Comparison of ENCODE assay signal across 10 cellular contexts in genomic region chr3:151426337-151426648, GRCh38. TPM values are rescaled to one million over a fixed set of nuclear protein-coding genes. Genes with fewer than 3 reads are reported as not detected.
DNase-seq lines count a peak whose midpoint lies in the region; ATAC-seq and TF ChIP-seq lines count a peak whose summit lies in the region.
"Had no signal": no experiment of that assay in that cellular context is flagged by ENCODE, and none has a peak within 500 bp of the region (broad histone marks: within the 10 kb centered on the region; RNA-seq: fewer than 3 reads in every experiment).

No MANE protein-coding gene starts in this region.

- H3K36me3 ChIP-seq in neural progenitor cell, result no peaks in the 10 kb centered on the region

- CTCF ChIA-PET in WTC11 (lab: Charles Lee), result interaction anchor here (0.7 to 2.0 kb wide), 8 partner anchors 13 to 413 kb away, joined by 3 to 6 read pairs (median 4); partner anchors contain the start of gene IGSF10

- H4K20me1 ChIP-seq in neural progenitor cell (ENCODE audit: low read depth), result no peaks in the 10 kb centered on the region

- H3K4me3 ChIP-seq in lower leg skin (ENCODE audit: low read depth, poor library complexity, severe bottlenecking) (no peak overlapping the region), neural progenitor cell (no peak overlapping the region)

- H3K9ac ChIP-seq in neural progenitor cell, result no peak overlapping the region

- H3K79me2 ChIP-seq in neural progenitor cell (ENCODE audit: low read depth), result no peaks in the 10 kb centered on the region

- no peak overlapping the region for H3K27ac ChIP-seq in neural progenitor cell

- H3K36me3 Mint-ChIP-seq in WTC11, result peaks cover 17% of the 10 kb centered on the region
- no peaks in the 10 kb centered on the region for H3K36me3 Mint-ChIP-seq in osteocyte (ENCODE audit: unreplicated experiment)
- H3K36me3 Mint-ChIP-seq in neural progenitor cell, result peaks cover 7% of the 10 kb centered on the region

- H3K4me1 Mint-ChIP-seq in WTC11 (peaks cover 32% of the 10 kb centered on the region), osteocyte (ENCODE audit: unreplicated experiment) (peaks cover 6% of the 10 kb centered on the region), neural progenitor cell (peaks cover 5% of the 10 kb centered on the region)

- no peaks in the 10 kb centered on the region for H3F3A ChIP-seq in neural progenitor cell (ENCODE audit: low read depth)

- POLR2A ChIA-PET in WTC11 (lab: Charles Lee), result no interaction called here

- no peak for TF ChIP-seq POLR2A in lower leg skin (IDR thresholded peaks at IDR 0.05)

- H3K9me3 Mint-ChIP-seq in WTC11 (peaks cover 5% of the 10 kb centered on the region), osteocyte (ENCODE audit: unreplicated experiment) (no peaks in the 10 kb centered on the region), neural progenitor cell (peaks cover 3% of the 10 kb centered on the region)

- H3K27me3 Mint-ChIP-seq in WTC11 (ENCODE audit: low read depth) (peaks cover 18% of the 10 kb centered on the region), osteocyte (ENCODE audit: unreplicated experiment) (no peaks in the 10 kb centered on the region), neural progenitor cell (ENCODE audit: insufficient read depth, low read depth) (peaks cover 4% of the 10 kb centered on the region)

- TF ChIP-seq CTCF in WTC11 (IDR thresholded peaks at IDR 0.05), result no peak
- TF ChIP-seq CTCF in osteocyte (IDR thresholded peaks at IDR 0.05), result no peak
- TF ChIP-seq CTCF in lower leg skin (IDR thresholded peaks at IDR 0.05), result no peak
- TF ChIP-seq CTCF in neural progenitor cell (IDR thresholded peaks at IDR 0.05), result no peak

- no peaks in the 10 kb centered on the region for H3K4me1 ChIP-seq in neural progenitor cell

- peak; percentile 88 for ATAC-seq in GM19452 (IDR thresholded peaks at IDR 0.05; ENCODE audit: unreplicated experiment)
- peak; percentile 78 for ATAC-seq in HG03342 (IDR thresholded peaks at IDR 0.05; ENCODE audit: unreplicated experiment)
- peak; percentile 62 for ATAC-seq in WTC11

- intact Hi-C loops in lower leg skin (cut with DNase I; ENCODE audit: low total_unique reads), result no loop called here

- no peak overlapping the region for H3K4me2 ChIP-seq in neural progenitor cell

- no peaks in the 10 kb centered on the region for H3K9me3 ChIP-seq in neural progenitor cell (ENCODE audit: low read depth)

- H3K27me3 ChIP-seq in neural progenitor cell, result no peaks in the 10 kb centered on the region

- no peak overlapping the region for H3K4me3 Mint-ChIP-seq in WTC11
- no peak overlapping the region for H3K4me3 Mint-ChIP-seq in osteocyte (ENCODE audit: unreplicated experiment)
- no peak overlapping the region for H3K4me3 Mint-ChIP-seq in neural progenitor cell

- peak; percentile 17 for DNase-seq in GF-D8 (lab: John Stamatoyannopoulos, UW)
- no peak for DNase-seq in WTC11 (ENCODE audit: low spot score)
- DNase-seq in osteocyte (ENCODE audit: extremely low spot score, unreplicated experiment), result no peak
- DNase-seq in lower leg skin (ENCODE audit: low spot score in 2 of 2), result no peak
- no peak for DNase-seq in neural progenitor cell (ENCODE audit: low spot score)
- no peak for DNase-seq in occipital lobe (lab: John Stamatoyannopoulos, UW)

- H2AFZ ChIP-seq in neural progenitor cell (replicated peaks), result no peak overlapping the region

- no peak overlapping the region for H3K27ac Mint-ChIP-seq in WTC11
- H3K27ac Mint-ChIP-seq in osteocyte (ENCODE audit: unreplicated experiment), result no peak overlapping the region
- no peak overlapping the region for H3K27ac Mint-ChIP-seq in neural progenitor cell

TF ChIP-seq in WTC11, 78 proteins besides CTCF, POLR2A, EP300 and RAD21:
- no peak for TF ChIP-seq RORB (CRISPR knock-in tag; IDR thresholded peaks at IDR 0.05)
- no peak for TF ChIP-seq EMX1 (CRISPR knock-in tag; IDR thresholded peaks at IDR 0.05)
- no peak for TF ChIP-seq NFE2L1 (CRISPR knock-in tag; IDR thresholded peaks at IDR 0.05)
- no peak for TF ChIP-seq OVOL2 (CRISPR knock-in tag; IDR thresholded peaks at IDR 0.05; ENCODE audit: borderline replicate concordance)
- no peak for TF ChIP-seq GTF2I (CRISPR knock-in tag; conservative IDR thresholded peaks at IDR 0.05)
- TF ChIP-seq ZNF263 (CRISPR knock-in tag; IDR thresholded peaks at IDR 0.05; ENCODE audit: low read depth), result no peak
- no peak for TF ChIP-seq GABPB1 (CRISPR knock-in tag; IDR thresholded peaks at IDR 0.05)
- TF ChIP-seq ZNF416 (CRISPR knock-in tag; IDR thresholded peaks at IDR 0.05), result no peak
- no peak for TF ChIP-seq PREB (CRISPR knock-in tag; IDR thresholded peaks at IDR 0.05; ENCODE audit: borderline replicate concordance)
- no peak for TF ChIP-seq ZBTB21 (CRISPR knock-in tag; IDR thresholded peaks at IDR 0.05; ENCODE audit: borderline replicate concordance)
- no peak for TF ChIP-seq SMAD4 (CRISPR knock-in tag; IDR thresholded peaks at IDR 0.05)
- no peak for TF ChIP-seq NFYB (CRISPR knock-in tag; conservative IDR thresholded peaks at IDR 0.05; ENCODE audit: low read depth)
- TF ChIP-seq SMAD3 (CRISPR knock-in tag; IDR thresholded peaks at IDR 0.05; ENCODE audit: borderline replicate concordance), result no peak
- TF ChIP-seq ERG (CRISPR knock-in tag; IDR thresholded peaks at IDR 0.05), result no peak
- TF ChIP-seq CREM (CRISPR knock-in tag; IDR thresholded peaks at IDR 0.05), result no peak
- no peak for TF ChIP-seq ARID4B (CRISPR knock-in tag; IDR thresholded peaks at IDR 0.05; ENCODE audit: borderline replicate concordance)
- TF ChIP-seq NR1H2 (CRISPR knock-in tag; IDR thresholded peaks at IDR 0.05), result no peak
- no peak for TF ChIP-seq JAZF1 (CRISPR knock-in tag; IDR thresholded peaks at IDR 0.05)
TF ChIP-seq in WTC11: peak in this region for 0.

RNA-seq across cellular contexts. Expression of gene IGSF10, which starts 34.6 kb away (rescaled TPM):
- total RNA-seq in WTC11 (2021), result 0.60 to 0.70 TPM (median 0.66 TPM) in 3 replicates
- total RNA-seq in osteocyte, result 1.2 and 1.4 TPM in 2 replicates
- 1 to 10 TPM in 3 of 4 donors, under 1 TPM in 1; 0.67 to 3.3 (median 2.1) TPM for total RNA-seq in lower leg skin
- total RNA-seq in neural progenitor cell (ENCODE audit: low replicate concordance), result 0.15 and 0.22 TPM in 2 replicates
- 0.31 TPM for total RNA-seq in occipital lobe
- total RNA-seq: lung microvascular endothelial cell had no signal

RNA-seq across cellular contexts. Expression of gene P2RY12, which starts 41.7 kb away (rescaled TPM):
- total RNA-seq in WTC11 (2021), result not detected in 3 replicates
- total RNA-seq in osteocyte, result not detected in 2 replicates
- 1 to 10 TPM in 1 of 4 donors, under 1 TPM in 2, not detected in 1; 0.34 to 2.1 (median 0.46) TPM for total RNA-seq in lower leg skin
- total RNA-seq in neural progenitor cell (ENCODE audit: low replicate concordance), result not detected in 2 replicates
- 49.8 TPM for total RNA-seq in occipital lobe
- total RNA-seq: lung microvascular endothelial cell, M059J had no signal

Comparison
In these comparisons a context has a peak if more than half of its experiments do, and no peak if none do; other contexts are left out.
1. RNA of gene P2RY12, which starts 41.7 kb away (total RNA-seq): 49.8 TPM in occipital lobe (single experiment); 0.34 to 2.1 TPM in lower leg skin, not detected in WTC11, not detected in osteocyte and not detected in neural progenitor cell; every median in the first group is over 10 times any median in the second.
2. Peak in every context shown above with its lines, with median percentiles within 50 percentile points of each other: ATAC-seq.